ENCODE assay signal across 1 cellular context in genomic region chr7:39621784-39622411, GRCh38.
TF ChIP-seq lines count a peak whose summit lies in the region.

No MANE protein-coding gene starts in this region.

TF ChIP-seq in GM12878, 131 proteins besides CTCF, POLR2A, EP300 and RAD21:
- TF ChIP-seq ATF7 (IDR thresholded peaks at IDR 0.05; ENCODE audit: low read depth) (peak; percentile 90), RFX5 (IDR thresholded peaks at IDR 0.05; ENCODE audit: low read depth, low read length) (peak; percentile 87), CREB1 (IDR thresholded peaks at IDR 0.05; ENCODE audit: low read depth) (peak; percentile 74), CHD1 (IDR thresholded peaks at IDR 0.05; ENCODE audit: low read depth, low read length) (no peak), CREM (IDR thresholded peaks at IDR 0.05; ENCODE audit: low read depth) (peak; percentile 53; the same call in 1 of the 2 replicates), MLLT1 (IDR thresholded peaks at IDR 0.05) (0 out of 2 replicates have a peak, but pooled peaks have one; percentile 14), SKIL (IDR thresholded peaks at IDR 0.05; ENCODE audit: low read depth, poor library complexity, severe bottlenecking) (peak; percentile 15), TCF12 (IDR thresholded peaks at IDR 0.05; ENCODE audit: low read depth, low read length) (no peak), HDAC6 (IDR thresholded peaks at IDR 0.05; ENCODE audit: unreplicated experiment) (no peak), RUNX3 (IDR thresholded peaks at IDR 0.05; ENCODE audit: low read length) (peak; percentile 81), IKZF1 (conservative IDR thresholded peaks at IDR 0.05) (peak; percentile 78), JUNB (IDR thresholded peaks at IDR 0.05) (peak; percentile 23; the same call in 1 of the 2 replicates), BHLHE40 (IDR thresholded peaks at IDR 0.05; ENCODE audit: borderline replicate concordance in 1 of 2, low read depth in 2 of 2, low read length in 1 of 2) (peak in 1 of 2 experiments; percentile 8; a peak in 1 of 4 replicates), KAT2A (conservative IDR thresholded peaks at IDR 0.05; ENCODE audit: control insufficient read depth, low read depth, low read length) (no peak), POU2F2 (IDR thresholded peaks at IDR 0.05; ENCODE audit: borderline replicate concordance, low read depth, low read length) (0 out of 3 replicates have a peak, but pooled peaks have one; percentile 24), MYC (IDR thresholded peaks at IDR 0.05; ENCODE audit: insufficient read depth, insufficient read length, insufficient replicate concordance, low read length, severe bottlenecking) (no peak), MXI1 (IDR thresholded peaks at IDR 0.05; ENCODE audit: low read depth, low read length) (no peak), ZNF207 (IDR thresholded peaks at IDR 0.05; ENCODE audit: borderline replicate concordance) (no peak), BCL11A (IDR thresholded peaks at IDR 0.05; ENCODE audit: low read depth, low read length) (0 out of 2 replicates have a peak, but pooled peaks have one; percentile 13), ZBTB4 (CRISPR knock-in tag; IDR thresholded peaks at IDR 0.05) (no peak), ZNF687 (IDR thresholded peaks at IDR 0.05) (no peak), EED (IDR thresholded peaks at IDR 0.05; ENCODE audit: low read depth) (peak; percentile 70), ZNF217 (IDR thresholded peaks at IDR 0.05) (no peak), DPF2 (IDR thresholded peaks at IDR 0.05) (peak; percentile 43; the same call in 1 of the 2 replicates), IKZF2 (IDR thresholded peaks at IDR 0.05) (peak; percentile 86 to 87), NFIC (IDR thresholded peaks at IDR 0.05; ENCODE audit: low read depth, low read length) (0 out of 2 replicates have a peak, but pooled peaks have one; percentile 19), SIX5 (IDR thresholded peaks at IDR 0.05; ENCODE audit: low read depth, low read length, severe bottlenecking) (no peak), YY1 (IDR thresholded peaks at IDR 0.05; ENCODE audit: low read depth, low read length) (0 out of 2 replicates have a peak, but pooled peaks have one; percentile 21), ELK1 (IDR thresholded peaks at IDR 0.05; ENCODE audit: low read depth, low read length) (no peak), POLR2AphosphoS2 (IDR thresholded peaks at IDR 0.05; ENCODE audit: low read depth, low read length) (peak; percentile 65; the same call in 1 of the 2 replicates), NBN (IDR thresholded peaks at IDR 0.05) (peak; percentile 47; the same call in 1 of the 2 replicates), POLR2AphosphoS5 (IDR thresholded peaks at IDR 0.05; ENCODE audit: low read length) (peak; percentile 62; the same call in 1 of the 2 replicates), SREBF1 (IDR thresholded peaks at IDR 0.05; ENCODE audit: low read length) (no peak), HDGF (IDR thresholded peaks at IDR 0.05) (0 out of 2 replicates have a peak, but pooled peaks have one; percentile 65), NRF1 (conservative IDR thresholded peaks at IDR 0.05; ENCODE audit: low read depth, low read length) (no peak), STAT1 (conservative IDR thresholded peaks at IDR 0.05) (no peak), SPI1 (IDR thresholded peaks at IDR 0.05; ENCODE audit: borderline replicate concordance, insufficient read depth, low read depth, low read length) (peak; percentile 93), ATF3 (IDR thresholded peaks at IDR 0.05; ENCODE audit: borderline replicate concordance, extremely low read depth, low read depth, low read length) (no peak), ZZZ3 (IDR thresholded peaks at IDR 0.05; ENCODE audit: control insufficient read depth, insufficient read length, low read depth) (no peak), HCFC1 (IDR thresholded peaks at IDR 0.05; ENCODE audit: low read length) (no peak), RELB (IDR thresholded peaks at IDR 0.05; ENCODE audit: low read depth) (peak; percentile 41; the same call in 1 of the 2 replicates), MTA2 (IDR thresholded peaks at IDR 0.05; ENCODE audit: low read depth) (peak; percentile 52; the same call in 1 of the 2 replicates)
